ENCODE assay signal across 16 cellular contexts in genomic region chr2:207491086-207491485, GRCh38. TPM values are rescaled to one million over a fixed set of nuclear protein-coding genes. Genes with fewer than 3 reads are reported as not detected.
DNase-seq lines count a peak whose midpoint lies in the region; TF ChIP-seq lines count a peak whose summit lies in the region.
"Had no signal": no experiment of that assay in that cellular context is flagged by ENCODE, and none has a peak within 500 bp of the region (broad histone marks: within the 10 kb centered on the region; RNA-seq: fewer than 3 reads in every experiment).

No MANE protein-coding gene starts in this region.

- H3K9me3 ChIP-seq in BE2C (no peaks in the 10 kb centered on the region), cardiac muscle cell (ENCODE audit: low read depth) (no peaks in the 10 kb centered on the region), ovary (no peaks in the 10 kb centered on the region)
- H3K9me3 ChIP-seq: SJCRH30 had no signal

- in situ Hi-C loops in GM13976 (cut with MboI; ENCODE audit: low sequenced_read_pairs, unreplicated experiment): no loop called here

- no peak for TF ChIP-seq EP300 in ovary (IDR thresholded peaks at IDR 0.05)

- DNase-seq in BE2C (peak; percentile 48), NCI-H69 (lab: John Stamatoyannopoulos, UW) (peak; percentile 2), cardiac muscle cell (ENCODE audit: low read depth in 1 of 2, low spot score in 1 of 2) (peak in 1 of 2 donors; percentile 20), left kidney (ENCODE audit: low read depth, low spot score) (peak; percentile 60), KG1 (lab: John Stamatoyannopoulos, UW) (no peak), ovary (no peak), GM13976 (ENCODE audit: low spot score) (no peak)
- DNase-seq: DMS 273 treated with DMSO at 0.1 percent for 48 hours; IMR-90; NCI-H1105 treated with DMSO at 0.1 percent for 48 hours; NCI-H1694 treated with DMSO at 0.1 percent for 48 hours; NCI-H345; NCI-H526; NK-92 treated with Interleukin-12 subunit alpha and Interleukin-12 subunit beta, amount 100 ng/mL, for 24 hours; SJCRH30 had no signal

- no peaks in the 10 kb centered on the region for H3K27me3 ChIP-seq in BE2C
- H3K27me3 ChIP-seq in cardiac muscle cell: no peaks in the 10 kb centered on the region
- no peaks in the 10 kb centered on the region for H3K27me3 ChIP-seq in ovary
- H3K27me3 ChIP-seq: SJCRH30 had no signal

- no peak overlapping the region for H3K4me3 ChIP-seq in BE2C (ENCODE audit: low read depth, low read length)
- H3K4me3 ChIP-seq in cardiac muscle cell: no peak overlapping the region
- no peak overlapping the region for H3K4me3 ChIP-seq in ovary
- H3K4me3 ChIP-seq: SJCRH30 had no signal

- WGBS in ovary, 3 donors: 53 to 69% (median 62%) methylated on average over 2 of the region's 2 CpGs

- intact Hi-C loops in ovary (cut with DNase I): no loop called here

- peaks cover 3% of the 10 kb centered on the region; the same call in 1 of the 2 replicates for H3K4me1 ChIP-seq in BE2C
- peaks cover 6% of the 10 kb centered on the region for H3K4me1 ChIP-seq in cardiac muscle cell (ENCODE audit: low read depth)
- no peaks in the 10 kb centered on the region for H3K4me1 ChIP-seq in ovary (ENCODE audit: insufficient read depth)
- H3K4me1 ChIP-seq: SJCRH30 had no signal

- TF ChIP-seq CTCF in BE2C (IDR thresholded peaks at IDR 0.05; ENCODE audit: low read depth, low read length): no peak
- TF ChIP-seq CTCF in cardiac muscle cell (IDR thresholded peaks at IDR 0.05; ENCODE audit: low read depth, low read length): no peak
- TF ChIP-seq CTCF in ovary (IDR thresholded peaks at IDR 0.05): no peak
- no peak for TF ChIP-seq CTCF in GM13976 (IDR thresholded peaks at IDR 0.05; ENCODE audit: borderline replicate concordance, control extremely low read depth, extremely low read depth, insufficient read depth, missing control alignments)

- TF ChIP-seq POLR2A in ovary (IDR thresholded peaks at IDR 0.05): no peak

- H3K36me3 ChIP-seq in BE2C: no peaks in the 10 kb centered on the region
- H3K36me3 ChIP-seq in cardiac muscle cell: no peaks in the 10 kb centered on the region
- H3K36me3 ChIP-seq in ovary: no peaks in the 10 kb centered on the region
- H3K36me3 ChIP-seq: SJCRH30 had no signal

- H3K27ac ChIP-seq in cardiac muscle cell: peak overlapping the region; percentile 60
- H3K27ac ChIP-seq in ovary: no peak overlapping the region
- H3K27ac ChIP-seq: C4-2B, SJCRH30 had no signal

RNA-seq across cellular contexts. Expression of gene CREB1, which starts 38.7 kb away (rescaled TPM):
- 27.1 TPM for polyA plus RNA-seq in BE2C (2012; ENCODE audit: insufficient read depth, insufficient read length, low read depth)
- total RNA-seq in cardiac muscle cell (24.1 and 48.9 TPM in 2 replicates), ovary (10 to 100 TPM; 21.0 to 79.6 (median 62.1) TPM)
- polyA plus RNA-seq in cardiac muscle cell (31.9 and 54.0 TPM in 2 replicates), ovary (10 to 100 TPM; 10.8 to 31.8 TPM)

Comparison
In these comparisons a context has a peak if more than half of its experiments do, and no peak if none do; other contexts are left out.
1. DNase-seq: peak in BE2C (single experiment), NCI-H69 (single experiment) and left kidney (single experiment); none in KG1 (single experiment), ovary (0 of 5) and GM13976 (single experiment).